Comparison of ENCODE assay signal across 19 cellular contexts in genomic region chr11:73017024-73017751, GRCh38.
"Had no signal": no experiment of that assay in that cellular context is flagged by ENCODE, and none has a peak within 500 bp of the region (broad histone marks: within the 10 kb centered on the region; RNA-seq: fewer than 3 reads in every experiment).

No MANE protein-coding gene starts in this region.

- ATAC-seq: activated CD8-positive, alpha-beta T cell treated with anti-CD3 and anti-CD28 coated beads for 36 hours; activated T-cell treated with anti-CD3 and anti-CD28 coated beads, Interleukin-2, amount 50 U/mL, for 4 hours; left ventricle myocardium superior; sciatic nerve; WTC11 had no signal

- H3K27ac ChIP-seq: adrenal gland, colonic mucosa, thyroid gland had no signal

- FAIRE-seq: kidney, TTC549, urothelium cell line had no signal

- DNase-seq: activated CD4-positive, alpha-beta T cell treated with anti-CD3 and anti-CD28 coated beads for 48 hours; activated CD8-positive, alpha-beta T cell treated with anti-CD3 and anti-CD28 coated beads for 36 hours; activated effector memory CD4-positive, alpha-beta T cell treated with anti-CD3 and anti-CD28 coated beads, Interleukin-2, amount 50 U/mL, for 16 hours; activated T-cell treated with anti-CD3 and anti-CD28 coated beads, Interleukin-2, amount 50 U/mL, for 4 hours; adrenal gland; colonic mucosa; effector CD4-positive, alpha-beta T cell; foreskin fibroblast; glutamatergic neuron; hypothalamus; kidney; left ventricle myocardium superior; spleen; T-helper 2 cell; thyroid gland had no signal
